8 cellular contexts compared by ENCODE assay signal in genomic region chr5:42840279-42840678, GRCh38. TPM values are rescaled to one million over a fixed set of nuclear protein-coding genes. Genes with fewer than 3 reads are reported as not detected.
DNase-seq lines count a peak whose midpoint lies in the region; ATAC-seq and TF ChIP-seq lines count a peak whose summit lies in the region.

No MANE protein-coding gene starts in this region.

- no peak overlapping the region for H3K4me3 Mint-ChIP-seq in activated naive CD8-positive, alpha-beta T cell treated with anti-CD3 and anti-CD28 coated beads, Interleukin-2, amount 50 U/mL, for 24 hours

- intact Hi-C loops in spleen (cut with DNase I; ENCODE audit: low total_unique reads): no loop called here

- no peak for ATAC-seq in HG02642 (IDR thresholded peaks at IDR 0.05; ENCODE audit: poor library complexity, unreplicated experiment)
- ATAC-seq in activated naive CD8-positive, alpha-beta T cell treated with anti-CD3 and anti-CD28 coated beads, Interleukin-2, amount 50 U/mL, for 24 hours: no peak

- peaks cover 3% of the 10 kb centered on the region for H3K27me3 Mint-ChIP-seq in activated naive CD8-positive, alpha-beta T cell treated with anti-CD3 and anti-CD28 coated beads, Interleukin-2, amount 50 U/mL, for 24 hours

- DNase-seq in H4 (ENCODE audit: low spot score) (peak; percentile 93), amniotic stem cell (lab: John Stamatoyannopoulos, UW) (peak; percentile 45), hepatic stellate cell (ENCODE audit: low spot score) (peak; percentile 4), spleen (no peak)
- DNase-seq in activated naive CD8-positive, alpha-beta T cell treated with anti-CD3 and anti-CD28 coated beads, Interleukin-2, amount 50 U/mL, for 24 hours: no peak
- DNase-seq in stimulated activated CD4-positive, alpha-beta T cell treated with anti-CD3 and anti-CD28 coated beads, Interleukin-12 subunit alpha, Interleukin-12 subunit beta, amount 100 ng/mL, for 4 hours: no peak
- DNase-seq in effector CD8-positive, alpha-beta T cell (lab: John Stamatoyannopoulos, UW): no peak

- H3K4me1 ChIP-seq in spleen: peaks cover 0 to 8% (median 0%) of the 10 kb centered on the region in 6 donors

- WGBS in spleen, 5 donors: 13 to 33% (median 14%) methylated on average over 6 of the region's 6 CpGs

- H3K36me3 ChIP-seq in spleen: no peaks in the 10 kb centered on the region

- H3K27me3 ChIP-seq in spleen (replicated peaks in 1 of 7): no peaks in the 10 kb centered on the region

- no peaks in the 10 kb centered on the region for H3K36me3 Mint-ChIP-seq in activated naive CD8-positive, alpha-beta T cell treated with anti-CD3 and anti-CD28 coated beads, Interleukin-2, amount 50 U/mL, for 24 hours (ENCODE audit: low read depth)

- H3K4me1 Mint-ChIP-seq in activated naive CD8-positive, alpha-beta T cell treated with anti-CD3 and anti-CD28 coated beads, Interleukin-2, amount 50 U/mL, for 24 hours: no peaks in the 10 kb centered on the region

- TF ChIP-seq POLR2A in spleen (IDR thresholded peaks at IDR 0.05): no peak

- no peak for TF ChIP-seq CTCF in spleen (IDR thresholded peaks at IDR 0.05 in 8 of 11, conservative IDR thresholded peaks at IDR 0.05 in 3 of 11)

- peak overlapping the region in 6 of 8 donors; percentile 33 to 73 (median 44) for H3K27ac ChIP-seq in spleen

- no peak overlapping the region for H3K27ac Mint-ChIP-seq in activated naive CD8-positive, alpha-beta T cell treated with anti-CD3 and anti-CD28 coated beads, Interleukin-2, amount 50 U/mL, for 24 hours

- peaks cover 0 to 11% (median 0%) of the 10 kb centered on the region in 8 donors for H3K9me3 ChIP-seq in spleen

- no peaks in the 10 kb centered on the region for H3K9me3 Mint-ChIP-seq in activated naive CD8-positive, alpha-beta T cell treated with anti-CD3 and anti-CD28 coated beads, Interleukin-2, amount 50 U/mL, for 24 hours

- H3K4me3 ChIP-seq in spleen: peak overlapping the region in 1 of 8 donors; percentile 3

RNA-seq across cellular contexts. Expression of gene SELENOP, which starts 28.6 kb away (rescaled TPM):
- 64.2 and 68.9 TPM in 2 replicates for total RNA-seq in H4 (2014; rRNA removed; shearing (Covaris generic))
- 1,000 to 10,000 TPM in 5 of 7 donors, 100 to 1,000 TPM in 2; 411 to 2,596 (median 1,474) TPM for total RNA-seq in spleen
- polyA plus RNA-seq in spleen: 100 to 1,000 TPM in 2 of 3 donors, 10 to 100 TPM in 1; 98.7 to 253 (median 188) TPM

Comparison
In these comparisons a context has a peak if more than half of its experiments do, and no peak if none do; other contexts are left out.
1. DNase-seq: peak in H4 (single experiment), amniotic stem cell (single experiment) and hepatic stellate cell (single experiment); none in spleen (single experiment), activated naive CD8-positive, alpha-beta T cell treated with anti-CD3 and anti-CD28 coated beads, Interleukin-2, amount 50 U/mL, for 24 hours (single experiment), stimulated activated CD4-positive, alpha-beta T cell treated with anti-CD3 and anti-CD28 coated beads, Interleukin-12 subunit alpha, Interleukin-12 subunit beta, amount 100 ng/mL, for 4 hours (single experiment) and effector CD8-positive, alpha-beta T cell (single experiment).